ENCODE assay signal across 8 cellular contexts in genomic region chr14:99995700-99996356, GRCh38.
DNase-seq lines count a peak whose midpoint lies in the region; ATAC-seq lines count a peak whose summit lies in the region.

No MANE protein-coding gene starts in this region.

- ATAC-seq in GM21381 (IDR thresholded peaks at IDR 0.05; ENCODE audit: unreplicated experiment): peak; percentile 100
- peak; percentile 99 for ATAC-seq in HG03575 (IDR thresholded peaks at IDR 0.05; ENCODE audit: extremely low read depth, insufficient number of reproducible peaks, low FRiP score, unreplicated experiment)
- ATAC-seq in activated naive CD8-positive, alpha-beta T cell treated with anti-CD3 and anti-CD28 coated beads, Interleukin-2, amount 50 U/mL, for 24 hours: peak; percentile 95

- H3K27me3 Mint-ChIP-seq in activated naive CD8-positive, alpha-beta T cell treated with anti-CD3 and anti-CD28 coated beads, Interleukin-2, amount 50 U/mL, for 24 hours: peaks cover 9% of the 10 kb centered on the region

- H3K9me3 Mint-ChIP-seq in activated naive CD8-positive, alpha-beta T cell treated with anti-CD3 and anti-CD28 coated beads, Interleukin-2, amount 50 U/mL, for 24 hours: no peaks in the 10 kb centered on the region

- peaks cover 2% of the 10 kb centered on the region for H3K36me3 Mint-ChIP-seq in activated naive CD8-positive, alpha-beta T cell treated with anti-CD3 and anti-CD28 coated beads, Interleukin-2, amount 50 U/mL, for 24 hours (ENCODE audit: low read depth)

- peaks cover 10% of the 10 kb centered on the region for H3K4me1 Mint-ChIP-seq in activated naive CD8-positive, alpha-beta T cell treated with anti-CD3 and anti-CD28 coated beads, Interleukin-2, amount 50 U/mL, for 24 hours

- no peak overlapping the region for H3K27ac Mint-ChIP-seq in activated naive CD8-positive, alpha-beta T cell treated with anti-CD3 and anti-CD28 coated beads, Interleukin-2, amount 50 U/mL, for 24 hours

- peak; percentile 72 for DNase-seq in Daoy (ENCODE audit: low read depth)
- DNase-seq in SW480 (ENCODE audit: low spot score): peak; percentile 57
- DNase-seq in activated naive CD8-positive, alpha-beta T cell treated with anti-CD3 and anti-CD28 coated beads, Interleukin-2, amount 50 U/mL, for 24 hours: peak; percentile 74
- peak; percentile 74 for DNase-seq in iPS DF 4.7 (ENCODE audit: extremely low read depth, low spot score)
- DNase-seq in stimulated activated CD4-positive, alpha-beta T cell treated with anti-CD3 and anti-CD28 coated beads, Interleukin-4, amount 100 ng/mL, for 1 hour: peak; percentile 64
- no peak for DNase-seq in DMS79 (lab: John Stamatoyannopoulos, UW)

- H3K4me3 Mint-ChIP-seq in activated naive CD8-positive, alpha-beta T cell treated with anti-CD3 and anti-CD28 coated beads, Interleukin-2, amount 50 U/mL, for 24 hours: no peak overlapping the region
